19 cellular contexts compared by ENCODE assay signal in the genomic region with DNA sequence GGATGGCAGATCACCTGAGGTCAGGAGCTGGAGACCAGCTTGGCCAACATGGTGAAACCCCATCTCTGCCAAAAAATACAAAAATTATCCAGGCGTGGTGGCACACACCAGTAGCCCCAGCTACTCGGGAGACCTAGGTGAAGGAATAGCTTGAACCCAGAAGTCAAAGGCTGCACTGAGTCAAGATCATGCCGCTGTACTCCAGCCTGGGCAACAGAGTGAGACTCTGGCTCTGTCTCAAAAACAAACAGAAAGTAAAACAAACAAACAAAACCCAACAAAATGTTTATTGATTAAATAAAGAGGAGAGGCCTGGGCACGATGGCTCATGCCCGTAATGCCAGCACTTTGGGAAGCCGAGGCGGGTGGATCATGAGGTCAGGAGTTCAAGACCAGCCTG.
"Had no signal": no experiment of that assay in that cellular context is flagged by ENCODE, and none has a peak within 500 bp of the region (broad histone marks: within the 10 kb centered on the region; RNA-seq: fewer than 3 reads in every experiment).

No MANE protein-coding gene starts in this region.

- H3K4me3 Mint-ChIP-seq: memory B cell, type B pancreatic cell had no signal

- H3K27me3 Mint-ChIP-seq: memory B cell; naive thymus-derived CD8-positive, alpha-beta T cell; type B pancreatic cell had no signal

- H3K36me3 ChIP-seq: colonic mucosa had no signal

- H3K9me3 ChIP-seq: body of pancreas, colonic mucosa, esophagus squamous epithelium, left ventricle myocardium inferior, neutrophil had no signal

- DNase-seq: activated gamma-delta T cell; activated T-cell treated with anti-CD3 and anti-CD28 coated beads, Interleukin-2, amount 50 U/mL, for 1 hour; amygdala; body of pancreas; caudate nucleus; colonic mucosa; esophagus squamous epithelium; kidney; left ventricle myocardium inferior; naive thymus-derived CD8-positive, alpha-beta T cell; stimulated activated CD4-positive, alpha-beta T cell treated with anti-CD3 and anti-CD28 coated beads, Interleukin-15, amount 100 ng/mL, for 24 hours; stimulated activated CD4-positive, alpha-beta T cell treated with anti-CD3 and anti-CD28 coated beads, Interleukin-4, amount 100 ng/mL, for 1 hour; stimulated activated naive CD4-positive, alpha-beta T cell had no signal

- H3K9me3 Mint-ChIP-seq: activated naive CD4-positive, alpha-beta T cell treated with anti-CD3 and anti-CD28 coated beads, Interleukin-2, amount 50 U/mL, for 72 hours; memory B cell; naive thymus-derived CD8-positive, alpha-beta T cell; type B pancreatic cell had no signal

- H3K27ac ChIP-seq: body of pancreas, colonic mucosa, esophagus squamous epithelium, hepatocyte, left ventricle myocardium inferior, neutrophil, skin epidermis had no signal

- H3K27ac Mint-ChIP-seq: memory B cell, type B pancreatic cell had no signal

- H3K4me3 ChIP-seq: body of pancreas, colonic mucosa, esophagus squamous epithelium, hepatocyte, left ventricle myocardium inferior, skin epidermis had no signal

- ATAC-seq: activated naive CD4-positive, alpha-beta T cell treated with anti-CD3 and anti-CD28 coated beads, Interleukin-2, amount 50 U/mL, for 72 hours; body of pancreas; naive thymus-derived CD8-positive, alpha-beta T cell had no signal
